ENCODE assay signal across 9 cellular contexts in genomic region chr12:132638541-132639408, GRCh38. TPM values are rescaled to one million over a fixed set of nuclear protein-coding genes. Genes with fewer than 3 reads are reported as not detected.
A peak's percentile ranks its signal among the peaks of the same experiment; 100 is the strongest.
DNase-seq lines count a peak whose midpoint lies in the region; ATAC-seq and TF ChIP-seq lines count a peak whose summit lies in the region.
"Had no signal": no experiment of that assay in that cellular context is flagged by ENCODE, and none has a peak within 500 bp of the region (broad histone marks: within the 10 kb centered on the region; RNA-seq: fewer than 3 reads in every experiment).

No MANE protein-coding gene starts in this region.

- H3K27me3 ChIP-seq in HL-60 (ENCODE audit: insufficient read depth, poor library complexity, severe bottlenecking): no peaks in the 10 kb centered on the region
- H3K27me3 ChIP-seq: SJCRH30 had no signal

- TF ChIP-seq CTCF in HL-60 (IDR thresholded peaks at IDR 0.05; ENCODE audit: insufficient read depth, low read length) (peak; percentile 91), WI38 (IDR thresholded peaks at IDR 0.05; ENCODE audit: low read depth, low read length) (peak; percentile 89)

- H3K4me3 Mint-ChIP-seq in activated CD8-positive, alpha-beta memory T cell treated with anti-CD3 and anti-CD28 coated beads, Interleukin-2, amount 10 ng/mL, durations not matched to agents 7 days and 5 days: no peak overlapping the region

- DNase-seq in Caki2 (ENCODE audit: low read depth) (peak; percentile 44), HL-60 (ENCODE audit: low read depth in 1 of 2, low spot score in 1 of 2) (no peak), hepatic stellate cell (ENCODE audit: low spot score) (peak; percentile 84), superior temporal gyrus (ENCODE audit: extremely low spot score) (peak; percentile 51)
- no peak for DNase-seq in activated CD8-positive, alpha-beta memory T cell treated with anti-CD3 and anti-CD28 coated beads, Interleukin-2, amount 10 ng/mL, durations not matched to agents 7 days and 5 days

- H3K27ac ChIP-seq in HL-60 (replicated peaks): no peak overlapping the region
- H3K27ac ChIP-seq: SJCRH30 had no signal

- no peak for ATAC-seq in GM19351 (IDR thresholded peaks at IDR 0.05; ENCODE audit: unreplicated experiment)
- no peak for ATAC-seq in activated CD8-positive, alpha-beta memory T cell treated with anti-CD3 and anti-CD28 coated beads, Interleukin-2, amount 10 ng/mL, durations not matched to agents 7 days and 5 days
- ATAC-seq in GM18498 (IDR thresholded peaks at IDR 0.05; ENCODE audit: unreplicated experiment): no peak

- in situ Hi-C loops in Caki2 (cut with HindIII; ENCODE audit: low pct_unique_long_range_greater_than_20kb, low sequenced_read_pairs): no loop called here

- no peaks in the 10 kb centered on the region for H3K27me3 Mint-ChIP-seq in activated CD8-positive, alpha-beta memory T cell treated with anti-CD3 and anti-CD28 coated beads, Interleukin-2, amount 10 ng/mL, durations not matched to agents 7 days and 5 days

- no peaks in the 10 kb centered on the region for H3K9me3 Mint-ChIP-seq in activated CD8-positive, alpha-beta memory T cell treated with anti-CD3 and anti-CD28 coated beads, Interleukin-2, amount 10 ng/mL, durations not matched to agents 7 days and 5 days (ENCODE audit: low read depth)

- H3K27ac Mint-ChIP-seq in activated CD8-positive, alpha-beta memory T cell treated with anti-CD3 and anti-CD28 coated beads, Interleukin-2, amount 10 ng/mL, durations not matched to agents 7 days and 5 days: no peak overlapping the region

- H3K4me3 ChIP-seq in HL-60 (replicated peaks; ENCODE audit: insufficient read depth, low read length) (no peak overlapping the region), WI38 (ENCODE audit: low read depth, low read length) (no peak overlapping the region)
- H3K4me3 ChIP-seq: SJCRH30 had no signal

- CTCF ChIA-PET in activated CD8-positive, alpha-beta memory T cell treated with anti-CD3 and anti-CD28 coated beads, Interleukin-2, amount 10 ng/mL, durations not matched to agents 7 days and 5 days (lab: Charles Lee): interaction anchor here (0.7 to 1.9 kb wide), 10 partner anchors 10 to 224 kb away, joined by 3 to 6 read pairs (median 3); no protein-coding TSS in a partner anchor

- H3K36me3 Mint-ChIP-seq in activated CD8-positive, alpha-beta memory T cell treated with anti-CD3 and anti-CD28 coated beads, Interleukin-2, amount 10 ng/mL, durations not matched to agents 7 days and 5 days: peaks cover 51% of the 10 kb centered on the region

- peaks cover 16% of the 10 kb centered on the region for H3K4me1 Mint-ChIP-seq in activated CD8-positive, alpha-beta memory T cell treated with anti-CD3 and anti-CD28 coated beads, Interleukin-2, amount 10 ng/mL, durations not matched to agents 7 days and 5 days

RNA-seq across cellular contexts. Expression of gene P2RX2, which starts 20.2 kb away (rescaled TPM):
- total RNA-seq in Caki2 (2014; rRNA removed; shearing (Covaris generic); ENCODE audit: low replicate concordance): not detected in 2 replicates
- not detected for total RNA-seq in activated CD8-positive, alpha-beta memory T cell treated with anti-CD3 and anti-CD28 coated beads, Interleukin-2, amount 10 ng/mL, durations not matched to agents 7 days and 5 days
- total RNA-seq: SJCRH30 had no signal

RNA-seq across cellular contexts. Expression of gene LRCOL1, which starts 28.4 kb away (rescaled TPM):
- total RNA-seq in Caki2 (2014; rRNA removed; shearing (Covaris generic); ENCODE audit: low replicate concordance): not detected in 2 replicates
- total RNA-seq in activated CD8-positive, alpha-beta memory T cell treated with anti-CD3 and anti-CD28 coated beads, Interleukin-2, amount 10 ng/mL, durations not matched to agents 7 days and 5 days: not detected
- total RNA-seq: SJCRH30 had no signal

RNA-seq across cellular contexts. Expression of gene POLE, which starts 48.4 kb away (rescaled TPM):
- 10.3 and 35.4 TPM in 2 replicates for total RNA-seq in Caki2 (2014; rRNA removed; shearing (Covaris generic); ENCODE audit: low replicate concordance)
- 100 to 1,000 TPM; 170 to 221 TPM for total RNA-seq in activated CD8-positive, alpha-beta memory T cell treated with anti-CD3 and anti-CD28 coated beads, Interleukin-2, amount 10 ng/mL, durations not matched to agents 7 days and 5 days

RNA-seq across cellular contexts. Expression of gene PXMP2, which starts 48.6 kb away (rescaled TPM):
- total RNA-seq in Caki2 (2014; rRNA removed; shearing (Covaris generic); ENCODE audit: low replicate concordance): 128 and 160 TPM in 2 replicates
- total RNA-seq in activated CD8-positive, alpha-beta memory T cell treated with anti-CD3 and anti-CD28 coated beads, Interleukin-2, amount 10 ng/mL, durations not matched to agents 7 days and 5 days: 10 to 100 TPM; 23.3 to 26.0 TPM

Comparison
In these comparisons a context has a peak if more than half of its experiments do, and no peak if none do; other contexts are left out.
1. DNase-seq: peak in Caki2 (single experiment), hepatic stellate cell (single experiment) and superior temporal gyrus (single experiment); none in HL-60 (0 of 2) and activated CD8-positive, alpha-beta memory T cell treated with anti-CD3 and anti-CD28 coated beads, Interleukin-2, amount 10 ng/mL, durations not matched to agents 7 days and 5 days (single experiment).